1 cellular context compared by ENCODE assay signal in genomic region chr5:157606046-157606445, GRCh38.
TF ChIP-seq lines count a peak whose summit lies in the region.

No MANE protein-coding gene starts in this region.

TF ChIP-seq in IMR-90, 13 proteins besides CTCF, POLR2A, EP300 and RAD21:
- no peak for TF ChIP-seq SMC3 (IDR thresholded peaks at IDR 0.05; ENCODE audit: low read depth, low read length)
- no peak for TF ChIP-seq RCOR1 (IDR thresholded peaks at IDR 0.05; ENCODE audit: insufficient replicate concordance, low read length)
- no peak for TF ChIP-seq BHLHE40 (IDR thresholded peaks at IDR 0.05; ENCODE audit: low read depth, low read length)
- no peak for TF ChIP-seq NFE2L2 (IDR thresholded peaks at IDR 0.05; ENCODE audit: low read depth, low read length)
- TF ChIP-seq USF2 (IDR thresholded peaks at IDR 0.05; ENCODE audit: low read depth, low read length), result no peak
